ENCODE assay signal across 8 cellular contexts in genomic region chr11:35040221-35040942, GRCh38.
DNase-seq lines count a peak whose midpoint lies in the region; ATAC-seq, FAIRE-seq and TF ChIP-seq lines count a peak whose summit lies in the region.

No MANE protein-coding gene starts in this region.

- H3K27ac Mint-ChIP-seq in T-helper 2 cell treated with Interferon-gamma antibody and Interleukin-4, amounts not matched to agents 5 μg/mL and 100 μg/mL, for 36 hours, result peak overlapping the region; percentile 97

- peaks cover 52% of the 10 kb centered on the region for H3K4me1 Mint-ChIP-seq in T-helper 2 cell treated with Interferon-gamma antibody and Interleukin-4, amounts not matched to agents 5 μg/mL and 100 μg/mL, for 36 hours (ENCODE audit: low read depth)

- H3K79me1 ChIP-seq in mesendoderm (ENCODE audit: low read length), result no peaks in the 10 kb centered on the region

- no peak overlapping the region for H3K4ac ChIP-seq in mesendoderm (ENCODE audit: low read depth, low read length)

- H3K18ac ChIP-seq in mesendoderm (ENCODE audit: low read length), result no peak overlapping the region

- H2BK5ac ChIP-seq in mesendoderm (ENCODE audit: low read length), result no peak overlapping the region

- H3K4me3 ChIP-seq in bronchial epithelial cell (ENCODE audit: low read depth, low read length) (peak overlapping the region; percentile 7), mesendoderm (ENCODE audit: low read length) (no peak overlapping the region)

- H4K8ac ChIP-seq in mesendoderm (ENCODE audit: low read depth, low read length), result no peak overlapping the region

- WGBS in mesendoderm (ENCODE audit: extremely low coverage, insufficient coverage, low lambda C conversion rate), result no CpG with 5 or more reads among the region's 12 CpGs

- peaks cover 3% of the 10 kb centered on the region for H3K9me3 Mint-ChIP-seq in T-helper 2 cell treated with Interferon-gamma antibody and Interleukin-4, amounts not matched to agents 5 μg/mL and 100 μg/mL, for 36 hours

- no peak overlapping the region for H3K4me2 ChIP-seq in mesendoderm (ENCODE audit: low read length)

- DNase-seq in activated T-cell treated with anti-CD3 and anti-CD28 coated beads for 1 hour (ENCODE audit: low read depth), result peak; percentile 42
- no peak for DNase-seq in activated T-cell treated with anti-CD3 and anti-CD28 coated beads, Interleukin-2, amount 50 U/mL, for 1 hour
- peak; percentile 80 for DNase-seq in T-helper 2 cell treated with Interferon-gamma antibody and Interleukin-4, amounts not matched to agents 5 μg/mL and 100 μg/mL, for 36 hours (ENCODE audit: low spot score)
- peak; percentile 99 for DNase-seq in bronchial epithelial cell (ENCODE audit: low read depth)
- peak; percentile 20 to 39 for DNase-seq in stimulated activated CD4-positive, alpha-beta T cell treated with anti-CD3 and anti-CD28 coated beads, Interleukin-15, amount 100 ng/mL, for 1 hour (ENCODE audit: low read depth in 1 of 2, low spot score in 1 of 2)
- no peak for DNase-seq in mesendoderm
- DNase-seq in DMS53 treated with DMSO at 0.1 percent for 48 hours (lab: John Stamatoyannopoulos, UW; ENCODE audit: unreplicated experiment), result no peak

- no peaks in the 10 kb centered on the region for H3K4me1 ChIP-seq in mesendoderm (ENCODE audit: control insufficient read depth, low read depth, low read length)

- H3K36me3 ChIP-seq in bronchial epithelial cell (ENCODE audit: control insufficient read depth, insufficient read depth, low read length), result no peaks in the 10 kb centered on the region
- no peaks in the 10 kb centered on the region for H3K36me3 ChIP-seq in mesendoderm (ENCODE audit: control insufficient read depth, insufficient read depth, low read length)

- H3K56ac ChIP-seq in mesendoderm (ENCODE audit: low read length), result no peak overlapping the region

- FAIRE-seq in bronchial epithelial cell (lab: Jason Lieb, UNC), result no peak

- no peak overlapping the region for H3K9ac ChIP-seq in mesendoderm (ENCODE audit: low read length)

- H3K79me2 ChIP-seq in mesendoderm (ENCODE audit: control insufficient read depth, insufficient read depth, low read length), result no peaks in the 10 kb centered on the region

- peaks cover 47% of the 10 kb centered on the region for H3K27me3 Mint-ChIP-seq in T-helper 2 cell treated with Interferon-gamma antibody and Interleukin-4, amounts not matched to agents 5 μg/mL and 100 μg/mL, for 36 hours (ENCODE audit: low read depth)

- H3K27ac ChIP-seq in mesendoderm (ENCODE audit: low read depth, low read length), result no peak overlapping the region

- peak; percentile 64 for ATAC-seq in HG03139 (IDR thresholded peaks at IDR 0.05; ENCODE audit: unreplicated experiment)

- H3K27me3 ChIP-seq in bronchial epithelial cell (ENCODE audit: control insufficient read depth, insufficient read depth, low read length) (no peaks in the 10 kb centered on the region), mesendoderm (ENCODE audit: insufficient read depth, low read length, poor library complexity) (no peaks in the 10 kb centered on the region)

- H2BK15ac ChIP-seq in mesendoderm (replicated peaks; ENCODE audit: low read depth), result no peak overlapping the region

- H3K4me3 Mint-ChIP-seq in T-helper 2 cell treated with Interferon-gamma antibody and Interleukin-4, amounts not matched to agents 5 μg/mL and 100 μg/mL, for 36 hours, result peak overlapping the region; percentile 85

- H3K23ac ChIP-seq in mesendoderm (ENCODE audit: low read length), result no peak overlapping the region

- no peak for TF ChIP-seq CTCF in bronchial epithelial cell (IDR thresholded peaks at IDR 0.05; ENCODE audit: insufficient read depth, low read length, severe bottlenecking)

- H2AK5ac ChIP-seq in mesendoderm (ENCODE audit: low read length), result no peak overlapping the region

- peaks cover 11% of the 10 kb centered on the region for H3K36me3 Mint-ChIP-seq in T-helper 2 cell treated with Interferon-gamma antibody and Interleukin-4, amounts not matched to agents 5 μg/mL and 100 μg/mL, for 36 hours (ENCODE audit: low read depth)

- H2BK120ac ChIP-seq in mesendoderm (ENCODE audit: low read depth, low read length), result no peak overlapping the region

- H4K5ac ChIP-seq in mesendoderm (ENCODE audit: low read length), result no peak overlapping the region

Comparison
In these comparisons a context has a peak if more than half of its experiments do, and no peak if none do; other contexts are left out.
1. DNase-seq: peak in activated T-cell treated with anti-CD3 and anti-CD28 coated beads for 1 hour (single experiment), T-helper 2 cell treated with Interferon-gamma antibody and Interleukin-4, amounts not matched to agents 5 μg/mL and 100 μg/mL, for 36 hours (single experiment), bronchial epithelial cell (single experiment) and stimulated activated CD4-positive, alpha-beta T cell treated with anti-CD3 and anti-CD28 coated beads, Interleukin-15, amount 100 ng/mL, for 1 hour (2 of 2); none in activated T-cell treated with anti-CD3 and anti-CD28 coated beads, Interleukin-2, amount 50 U/mL, for 1 hour (single experiment), mesendoderm (single experiment) and DMS53 treated with DMSO at 0.1 percent for 48 hours (single experiment).